Comparison of ENCODE assay signal across 20 cellular contexts in genomic region chr5:148796931-148797330, GRCh38.
"Had no signal": no experiment of that assay in that cellular context is flagged by ENCODE, and none has a peak within 500 bp of the region (broad histone marks: within the 10 kb centered on the region; RNA-seq: fewer than 3 reads in every experiment).

No MANE protein-coding gene starts in this region.

- H3K9me3 ChIP-seq: esophagus muscularis mucosa, lower lobe of right lung, neutrophil had no signal

- H3K27ac ChIP-seq: esophagus muscularis mucosa, lower lobe of right lung, neutrophil, parathyroid adenoma had no signal

- H3K36me3 ChIP-seq: esophagus muscularis mucosa, lower lobe of right lung, neutrophil had no signal

- H2AFZ ChIP-seq: parathyroid adenoma had no signal

- H3K4me2 ChIP-seq: smooth muscle cell had no signal

- ATAC-seq: activated CD8-positive, alpha-beta T cell treated with anti-CD3 and anti-CD28 coated beads, Interleukin-2, amount 10 ng/mL, durations not matched to agents 7 days and 5 days; activated naive CD8-positive, alpha-beta T cell treated with anti-CD3 and anti-CD28 coated beads, Interleukin-2, amount 50 U/mL, for 24 hours; activated T-cell treated with anti-CD3 and anti-CD28 coated beads, Interleukin-2, amount 50 U/mL, for 4 hours; left colon; lower lobe of right lung; natural killer cell; sciatic nerve; stimulated activated naive CD8-positive, alpha-beta T cell treated with anti-CD3 and anti-CD28 coated beads, Interleukin-15, amount 100 ng/mL, for 72 hours had no signal

- H3K27me3 ChIP-seq: esophagus muscularis mucosa, neutrophil had no signal

- H3K9ac ChIP-seq: parathyroid adenoma had no signal

- H3K4me3 ChIP-seq: esophagus muscularis mucosa, lower lobe of right lung, smooth muscle cell had no signal

- H3K4me1 ChIP-seq: esophagus muscularis mucosa, lower lobe of right lung, parathyroid adenoma had no signal

- H3K79me2 ChIP-seq: parathyroid adenoma had no signal

- DNase-seq: activated CD4-positive, alpha-beta T cell treated with anti-CD3 and anti-CD28 coated beads, Interleukin-2, amount 10 ng/mL, durations not matched to agents 7 days and 5 days; activated CD8-positive, alpha-beta memory T cell treated with anti-CD3 and anti-CD28 coated beads, Interleukin-2, amount 50 U/mL, for 4 hours; activated CD8-positive, alpha-beta T cell treated with anti-CD3 and anti-CD28 coated beads, Interleukin-2, amount 10 ng/mL, durations not matched to agents 7 days and 5 days; activated naive CD4-positive, alpha-beta T cell treated with anti-CD3 and anti-CD28 coated beads, Interleukin-2, amount 10 ng/mL, durations not matched to agents 7 days and 5 days; activated naive CD8-positive, alpha-beta T cell treated with anti-CD3 and anti-CD28 coated beads, Interleukin-2, amount 50 U/mL, for 24 hours; activated T-cell treated with anti-CD3 and anti-CD28 coated beads, Interleukin-2, amount 50 U/mL, for 4 hours; anterior cingulate cortex; cortex of kidney; left colon; lower lobe of right lung; natural killer cell; stimulated activated CD4-positive, alpha-beta T cell treated with anti-CD3 and anti-CD28 coated beads, Interleukin-4, amount 100 ng/mL, for 1 hour; stimulated activated naive CD8-positive, alpha-beta T cell treated with anti-CD3 and anti-CD28 coated beads, Interleukin-15, amount 100 ng/mL, for 72 hours; T1000; trophoblast cell had no signal
